Comparison of ENCODE assay signal across 30 cellular contexts in the genomic region with DNA sequence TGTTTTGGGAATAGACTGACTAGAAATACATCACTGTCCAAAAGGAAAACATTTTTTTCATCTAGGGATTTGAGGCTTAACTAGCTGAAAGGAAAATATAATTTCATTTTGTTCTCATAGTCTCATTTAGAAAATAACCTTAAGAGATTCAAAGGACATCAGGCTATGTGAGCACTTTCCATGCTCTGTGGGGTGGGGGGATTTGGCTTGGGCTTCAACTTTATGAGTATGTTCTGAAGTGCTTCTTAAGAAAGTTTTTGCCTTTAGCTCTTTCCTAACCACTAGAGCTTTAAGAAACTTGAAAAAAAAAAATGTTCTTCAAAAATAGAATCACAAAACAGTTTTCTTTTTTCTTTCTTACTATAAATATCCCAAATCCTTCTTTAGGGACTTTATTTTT. TPM values are rescaled to one million over a fixed set of nuclear protein-coding genes. Genes with fewer than 3 reads are reported as not detected.
"Had no signal": no experiment of that assay in that cellular context is flagged by ENCODE, and none has a peak within 500 bp of the region (broad histone marks: within the 10 kb centered on the region; RNA-seq: fewer than 3 reads in every experiment).

No MANE protein-coding gene starts in this region.

- H3K27me3 ChIP-seq: ascending aorta, breast epithelium, cardiac muscle cell, esophagus muscularis mucosa, foreskin keratinocyte, gastrocnemius medialis had no signal

- ATAC-seq: activated naive CD4-positive, alpha-beta T cell treated with anti-CD3 and anti-CD28 coated beads, Interleukin-2, amount 50 U/mL, for 72 hours; activated T-cell treated with anti-CD3 and anti-CD28 coated beads, Interleukin-2, amount 50 U/mL, for 72 hours; foreskin keratinocyte; gastrocnemius medialis had no signal

- H3K4me1 ChIP-seq: breast epithelium, esophagus muscularis mucosa, foreskin keratinocyte, gastrocnemius medialis had no signal

- H3K36me3 ChIP-seq: ascending aorta, breast epithelium, cardiac muscle cell, esophagus muscularis mucosa, gastrocnemius medialis had no signal

- H3K27ac ChIP-seq: breast epithelium, cardiac muscle cell, esophagus muscularis mucosa, foreskin keratinocyte had no signal

- H3K9me3 ChIP-seq: ascending aorta, breast epithelium, esophagus muscularis mucosa, gastrocnemius medialis had no signal

- DNase-seq: activated CD4-positive, alpha-beta memory T cell treated with anti-CD3 and anti-CD28 coated beads, Interleukin-2, amount 10 ng/mL, durations not matched to agents 7 days and 5 days; activated CD4-positive, alpha-beta T cell treated with anti-CD3 and anti-CD28 coated beads for 1 hour; activated CD4-positive, alpha-beta T cell treated with anti-CD3 and anti-CD28 coated beads for 4 hours; activated CD4-positive, alpha-beta T cell treated with anti-CD3 and anti-CD28 coated beads, Interleukin-2, amount 10 ng/mL, durations not matched to agents 7 days and 5 days; activated CD4-positive, alpha-beta T cell treated with anti-CD3 and anti-CD28 coated beads, Interleukin-2, amount 50 U/mL, for 4 hours; activated CD8-positive, alpha-beta memory T cell treated with anti-CD3 and anti-CD28 coated beads, Interleukin-2, amount 50 U/mL, for 48 hours; activated gamma-delta T cell; activated naive CD4-positive, alpha-beta T cell; activated naive CD4-positive, alpha-beta T cell treated with anti-CD3 and anti-CD28 coated beads, Interleukin-2, amount 10 ng/mL, durations not matched to agents 7 days and 5 days; activated naive CD8-positive, alpha-beta T cell treated with anti-CD3 and anti-CD28 coated beads, Interleukin-2, amount 10 ng/mL, durations not matched to agents 7 days and 5 days; activated T-cell treated with anti-CD3 and anti-CD28 coated beads for 4 hours; activated T-cell treated with anti-CD3 and anti-CD28 coated beads, Interleukin-2, amount 50 U/mL, for 24 hours; activated T-cell treated with anti-CD3 and anti-CD28 coated beads, Interleukin-2, amount 50 U/mL, for 72 hours; central memory CD4-positive, alpha-beta T cell; cerebellar nuclear complex; dorsolateral prefrontal cortex; effector memory CD4-positive, alpha-beta T cell; endodermal cell; erythroblast; foreskin keratinocyte; gastrocnemius medialis; glutamatergic neuron; T-helper 2 cell had no signal

- H3K4me3 ChIP-seq: ascending aorta, breast epithelium, cardiac muscle cell, coronary artery, dorsolateral prefrontal cortex, esophagus muscularis mucosa, gastrocnemius medialis had no signal

RNA-seq across cellular contexts. Expression of a gene that starts 17.6 kb away (rescaled TPM):
- total RNA-seq: activated CD4-positive, alpha-beta memory T cell treated with anti-CD3 and anti-CD28 coated beads, Interleukin-2, amount 10 ng/mL, durations not matched to agents 7 days and 5 days; activated CD4-positive, alpha-beta T cell treated with anti-CD3 and anti-CD28 coated beads, Interleukin-2, amount 10 ng/mL, durations not matched to agents 7 days and 5 days; activated naive CD4-positive, alpha-beta T cell treated with anti-CD3 and anti-CD28 coated beads, Interleukin-2, amount 50 U/mL, for 72 hours; activated naive CD8-positive, alpha-beta T cell treated with anti-CD3 and anti-CD28 coated beads, Interleukin-2, amount 10 ng/mL, durations not matched to agents 7 days and 5 days; activated T-cell treated with anti-CD3 and anti-CD28 coated beads, Interleukin-2, amount 50 U/mL, for 72 hours; foreskin keratinocyte; T-helper 1 cell treated with Interleukin-12 subunit alpha and Interleukin-12 subunit beta and Interleukin-4 antibody, amounts not matched to agents 30 ng/mL and 1 ng/mL, for 36 hours had no signal
